1 cellular context compared by ENCODE assay signal in genomic region chr14:44961730-44962572, GRCh38.
TF ChIP-seq lines count a peak whose summit lies in the region.

Gene KLHL28, minus strand, starts transcription at chr14:44961947. Its CDS starts 16,019 bp downstream, at chr14:44945928.
Gene TOGARAM1, plus strand, starts transcription at chr14:44962190. Its CDS starts 232 bp downstream, at chr14:44962422.

TF ChIP-seq in HepG2, 621 proteins besides CTCF, POLR2A, EP300 and RAD21 (continued from another document and continues in another):
- TF ChIP-seq, protein P1, sequence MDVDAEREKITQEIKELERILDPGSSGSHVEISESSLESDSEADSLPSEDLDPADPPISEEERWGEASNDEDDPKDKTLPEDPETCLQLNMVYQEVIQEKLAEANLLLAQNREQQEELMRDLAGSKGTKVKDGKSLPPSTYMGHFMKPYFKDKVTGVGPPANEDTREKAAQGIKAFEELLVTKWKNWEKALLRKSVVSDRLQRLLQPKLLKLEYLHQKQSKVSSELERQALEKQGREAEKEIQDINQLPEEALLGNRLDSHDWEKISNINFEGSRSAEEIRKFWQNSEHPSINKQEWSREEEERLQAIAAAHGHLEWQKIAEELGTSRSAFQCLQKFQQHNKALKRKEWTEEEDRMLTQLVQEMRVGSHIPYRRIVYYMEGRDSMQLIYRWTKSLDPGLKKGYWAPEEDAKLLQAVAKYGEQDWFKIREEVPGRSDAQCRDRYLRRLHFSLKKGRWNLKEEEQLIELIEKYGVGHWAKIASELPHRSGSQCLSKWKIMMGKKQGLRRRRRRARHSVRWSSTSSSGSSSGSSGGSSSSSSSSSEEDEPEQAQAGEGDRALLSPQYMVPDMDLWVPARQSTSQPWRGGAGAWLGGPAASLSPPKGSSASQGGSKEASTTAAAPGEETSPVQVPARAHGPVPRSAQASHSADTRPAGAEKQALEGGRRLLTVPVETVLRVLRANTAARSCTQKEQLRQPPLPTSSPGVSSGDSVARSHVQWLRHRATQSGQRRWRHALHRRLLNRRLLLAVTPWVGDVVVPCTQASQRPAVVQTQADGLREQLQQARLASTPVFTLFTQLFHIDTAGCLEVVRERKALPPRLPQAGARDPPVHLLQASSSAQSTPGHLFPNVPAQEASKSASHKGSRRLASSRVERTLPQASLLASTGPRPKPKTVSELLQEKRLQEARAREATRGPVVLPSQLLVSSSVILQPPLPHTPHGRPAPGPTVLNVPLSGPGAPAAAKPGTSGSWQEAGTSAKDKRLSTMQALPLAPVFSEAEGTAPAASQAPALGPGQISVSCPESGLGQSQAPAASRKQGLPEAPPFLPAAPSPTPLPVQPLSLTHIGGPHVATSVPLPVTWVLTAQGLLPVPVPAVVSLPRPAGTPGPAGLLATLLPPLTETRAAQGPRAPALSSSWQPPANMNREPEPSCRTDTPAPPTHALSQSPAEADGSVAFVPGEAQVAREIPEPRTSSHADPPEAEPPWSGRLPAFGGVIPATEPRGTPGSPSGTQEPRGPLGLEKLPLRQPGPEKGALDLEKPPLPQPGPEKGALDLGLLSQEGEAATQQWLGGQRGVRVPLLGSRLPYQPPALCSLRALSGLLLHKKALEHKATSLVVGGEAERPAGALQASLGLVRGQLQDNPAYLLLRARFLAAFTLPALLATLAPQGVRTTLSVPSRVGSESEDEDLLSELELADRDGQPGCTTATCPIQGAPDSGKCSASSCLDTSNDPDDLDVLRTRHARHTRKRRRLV (CRISPR knock-in tag; IDR thresholded peaks at IDR 0.05): peak; percentile 56; the same call in 1 of the 2 replicates
- TF ChIP-seq KLF13 (CRISPR knock-in tag; IDR thresholded peaks at IDR 0.05): no peak
- TF ChIP-seq ZNF138 (CRISPR knock-in tag; IDR thresholded peaks at IDR 0.05; ENCODE audit: low read depth): 0 out of 2 replicates have a peak, but pooled peaks have one; percentile 23
- TF ChIP-seq GPBP1L1 (CRISPR knock-in tag; IDR thresholded peaks at IDR 0.05): no peak
- TF ChIP-seq, protein P2, sequence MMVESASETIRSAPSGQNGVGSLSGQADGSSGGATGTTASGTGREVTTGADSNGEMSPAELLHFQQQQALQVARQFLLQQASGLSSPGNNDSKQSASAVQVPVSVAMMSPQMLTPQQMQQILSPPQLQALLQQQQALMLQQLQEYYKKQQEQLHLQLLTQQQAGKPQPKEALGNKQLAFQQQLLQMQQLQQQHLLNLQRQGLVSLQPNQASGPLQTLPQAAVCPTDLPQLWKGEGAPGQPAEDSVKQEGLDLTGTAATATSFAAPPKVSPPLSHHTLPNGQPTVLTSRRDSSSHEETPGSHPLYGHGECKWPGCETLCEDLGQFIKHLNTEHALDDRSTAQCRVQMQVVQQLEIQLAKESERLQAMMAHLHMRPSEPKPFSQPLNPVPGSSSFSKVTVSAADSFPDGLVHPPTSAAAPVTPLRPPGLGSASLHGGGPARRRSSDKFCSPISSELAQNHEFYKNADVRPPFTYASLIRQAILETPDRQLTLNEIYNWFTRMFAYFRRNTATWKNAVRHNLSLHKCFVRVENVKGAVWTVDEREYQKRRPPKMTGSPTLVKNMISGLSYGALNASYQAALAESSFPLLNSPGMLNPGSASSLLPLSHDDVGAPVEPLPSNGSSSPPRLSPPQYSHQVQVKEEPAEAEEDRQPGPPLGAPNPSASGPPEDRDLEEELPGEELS (CRISPR knock-in tag; IDR thresholded peaks at IDR 0.05): peak; percentile 57; the same call in 1 of the 2 replicates
- TF ChIP-seq ESRRA (CRISPR knock-in tag; IDR thresholded peaks at IDR 0.05; ENCODE audit: low read depth): peak; percentile 40; the same call in 1 of the 2 replicates
- no peak; the same call in 1 of the 2 replicates for TF ChIP-seq ZNF547 (CRISPR knock-in tag; IDR thresholded peaks at IDR 0.05)
- 0 out of 2 replicates have a peak, but pooled peaks have one; percentile 55 for TF ChIP-seq ZNF616 (CRISPR knock-in tag; IDR thresholded peaks at IDR 0.05; ENCODE audit: low read depth)
- peak; percentile 4; the same call in 1 of the 2 replicates for TF ChIP-seq FOXP1 (IDR thresholded peaks at IDR 0.05)
- peak; percentile 37; the same call in 1 of the 2 replicates for TF ChIP-seq FOXP1 (CRISPR knock-in tag; IDR thresholded peaks at IDR 0.05)
- peak; percentile 90; the same call in 2 of the 3 replicates for TF ChIP-seq MXI1 (IDR thresholded peaks at IDR 0.05; ENCODE audit: borderline replicate concordance, low read depth, low read length)
- no peak for TF ChIP-seq ZNF234 (CRISPR knock-in tag; conservative IDR thresholded peaks at IDR 0.05)
- TF ChIP-seq, protein P3, sequence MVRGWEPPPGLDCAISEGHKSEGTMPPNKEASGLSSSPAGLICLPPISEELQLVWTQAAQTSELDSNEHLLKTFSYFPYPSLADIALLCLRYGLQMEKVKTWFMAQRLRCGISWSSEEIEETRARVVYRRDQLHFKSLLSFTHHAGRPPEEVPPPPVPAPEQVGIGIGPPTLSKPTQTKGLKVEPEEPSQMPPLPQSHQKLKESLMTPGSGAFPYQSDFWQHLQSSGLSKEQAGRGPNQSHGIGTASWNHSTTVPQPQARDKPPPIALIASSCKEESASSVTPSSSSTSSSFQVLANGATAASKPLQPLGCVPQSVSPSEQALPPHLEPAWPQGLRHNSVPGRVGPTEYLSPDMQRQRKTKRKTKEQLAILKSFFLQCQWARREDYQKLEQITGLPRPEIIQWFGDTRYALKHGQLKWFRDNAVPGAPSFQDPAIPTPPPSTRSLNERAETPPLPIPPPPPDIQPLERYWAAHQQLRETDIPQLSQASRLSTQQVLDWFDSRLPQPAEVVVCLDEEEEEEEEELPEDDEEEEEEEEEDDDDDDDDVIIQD (CRISPR knock-in tag; IDR thresholded peaks at IDR 0.05; ENCODE audit: low read depth): peak; percentile 81; the same call in 1 of the 2 replicates
- TF ChIP-seq ZIK1 (CRISPR knock-in tag; IDR thresholded peaks at IDR 0.05; ENCODE audit: borderline replicate concordance, low read depth): 0 out of 2 replicates have a peak, but pooled peaks have one; percentile 21
- TF ChIP-seq ZFP91 (CRISPR knock-in tag; IDR thresholded peaks at IDR 0.05; ENCODE audit: borderline replicate concordance): peak; percentile 70; the same call in 1 of the 2 replicates
- peak; percentile 61; the same call in 1 of the 2 replicates for TF ChIP-seq KDM5A (IDR thresholded peaks at IDR 0.05; ENCODE audit: borderline replicate concordance, low read length)
- 0 out of 2 replicates have a peak, but pooled peaks have one; percentile 24 for TF ChIP-seq ZSCAN31 (CRISPR knock-in tag; IDR thresholded peaks at IDR 0.05; ENCODE audit: low read depth)
- no peak for TF ChIP-seq TCF12 (IDR thresholded peaks at IDR 0.05)
- no peak for TF ChIP-seq TCF12 (CRISPR knock-in tag; IDR thresholded peaks at IDR 0.05)
- peak; percentile 4; the same call in 1 of the 2 replicates for TF ChIP-seq KMT2A (CRISPR knock-in tag; IDR thresholded peaks at IDR 0.05)
- TF ChIP-seq PATZ1 (CRISPR knock-in tag; IDR thresholded peaks at IDR 0.05): peak; percentile 57
- TF ChIP-seq CC2D1A (CRISPR knock-in tag; IDR thresholded peaks at IDR 0.05): no peak
- peak; percentile 38; the same call in 1 of the 2 replicates for TF ChIP-seq MXD4 (CRISPR knock-in tag; IDR thresholded peaks at IDR 0.05)
- 0 out of 2 replicates have a peak, but pooled peaks have one; percentile 61 for TF ChIP-seq ZNF333 (CRISPR knock-in tag; IDR thresholded peaks at IDR 0.05; ENCODE audit: borderline replicate concordance)
- peak; percentile 67 for TF ChIP-seq SUZ12 (IDR thresholded peaks at IDR 0.05; ENCODE audit: low read depth, low read length)
- no peak for TF ChIP-seq MED13 (CRISPR knock-in tag; IDR thresholded peaks at IDR 0.05)
- TF ChIP-seq, protein P4, sequence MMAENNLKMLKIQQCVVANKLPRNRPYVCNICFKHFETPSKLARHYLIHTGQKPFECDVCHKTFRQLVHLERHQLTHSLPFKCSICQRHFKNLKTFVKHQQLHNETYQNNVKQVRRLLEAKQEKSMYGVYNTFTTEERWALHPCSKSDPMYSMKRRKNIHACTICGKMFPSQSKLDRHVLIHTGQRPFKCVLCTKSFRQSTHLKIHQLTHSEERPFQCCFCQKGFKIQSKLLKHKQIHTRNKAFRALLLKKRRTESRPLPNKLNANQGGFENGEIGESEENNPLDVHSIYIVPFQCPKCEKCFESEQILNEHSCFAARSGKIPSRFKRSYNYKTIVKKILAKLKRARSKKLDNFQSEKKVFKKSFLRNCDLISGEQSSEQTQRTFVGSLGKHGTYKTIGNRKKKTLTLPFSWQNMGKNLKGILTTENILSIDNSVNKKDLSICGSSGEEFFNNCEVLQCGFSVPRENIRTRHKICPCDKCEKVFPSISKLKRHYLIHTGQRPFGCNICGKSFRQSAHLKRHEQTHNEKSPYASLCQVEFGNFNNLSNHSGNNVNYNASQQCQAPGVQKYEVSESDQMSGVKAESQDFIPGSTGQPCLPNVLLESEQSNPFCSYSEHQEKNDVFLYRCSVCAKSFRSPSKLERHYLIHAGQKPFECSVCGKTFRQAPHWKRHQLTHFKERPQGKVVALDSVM (CRISPR knock-in tag; IDR thresholded peaks at IDR 0.05): peak; percentile 11; the same call in 1 of the 2 replicates
- no peak for TF ChIP-seq ZBTB33 (CRISPR knock-in tag; IDR thresholded peaks at IDR 0.05)
- TF ChIP-seq ZNF207 (IDR thresholded peaks at IDR 0.05; ENCODE audit: borderline replicate concordance): peak; percentile 70; the same call in 1 of the 2 replicates
- 0 out of 2 replicates have a peak, but pooled peaks have one; percentile 21 for TF ChIP-seq AHR (CRISPR knock-in tag; IDR thresholded peaks at IDR 0.05)
- TF ChIP-seq TGIF2 (CRISPR knock-in tag; IDR thresholded peaks at IDR 0.05): 0 out of 2 replicates have a peak, but pooled peaks have one; percentile 84
- peak; percentile 69 for TF ChIP-seq KDM2A (CRISPR knock-in tag; IDR thresholded peaks at IDR 0.05; ENCODE audit: borderline replicate concordance, low read depth)
- TF ChIP-seq IKZF4 (CRISPR knock-in tag; IDR thresholded peaks at IDR 0.05; ENCODE audit: borderline replicate concordance, low read depth, not compliant biosample characterization): no peak
- TF ChIP-seq PPARG (CRISPR knock-in tag; conservative IDR thresholded peaks at IDR 0.05): peak; percentile 66; the same call in 1 of the 2 replicates
- TF ChIP-seq, protein P5, sequence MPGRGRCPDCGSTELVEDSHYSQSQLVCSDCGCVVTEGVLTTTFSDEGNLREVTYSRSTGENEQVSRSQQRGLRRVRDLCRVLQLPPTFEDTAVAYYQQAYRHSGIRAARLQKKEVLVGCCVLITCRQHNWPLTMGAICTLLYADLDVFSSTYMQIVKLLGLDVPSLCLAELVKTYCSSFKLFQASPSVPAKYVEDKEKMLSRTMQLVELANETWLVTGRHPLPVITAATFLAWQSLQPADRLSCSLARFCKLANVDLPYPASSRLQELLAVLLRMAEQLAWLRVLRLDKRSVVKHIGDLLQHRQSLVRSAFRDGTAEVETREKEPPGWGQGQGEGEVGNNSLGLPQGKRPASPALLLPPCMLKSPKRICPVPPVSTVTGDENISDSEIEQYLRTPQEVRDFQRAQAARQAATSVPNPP (CRISPR knock-in tag; IDR thresholded peaks at IDR 0.05): no peak
- no peak for TF ChIP-seq SOX6 (IDR thresholded peaks at IDR 0.05)
- peak; percentile 69; the same call in 1 of the 2 replicates for TF ChIP-seq SOX6 (CRISPR knock-in tag; IDR thresholded peaks at IDR 0.05)
